ENCODE assay signal across 25 cellular contexts in the genomic region with DNA sequence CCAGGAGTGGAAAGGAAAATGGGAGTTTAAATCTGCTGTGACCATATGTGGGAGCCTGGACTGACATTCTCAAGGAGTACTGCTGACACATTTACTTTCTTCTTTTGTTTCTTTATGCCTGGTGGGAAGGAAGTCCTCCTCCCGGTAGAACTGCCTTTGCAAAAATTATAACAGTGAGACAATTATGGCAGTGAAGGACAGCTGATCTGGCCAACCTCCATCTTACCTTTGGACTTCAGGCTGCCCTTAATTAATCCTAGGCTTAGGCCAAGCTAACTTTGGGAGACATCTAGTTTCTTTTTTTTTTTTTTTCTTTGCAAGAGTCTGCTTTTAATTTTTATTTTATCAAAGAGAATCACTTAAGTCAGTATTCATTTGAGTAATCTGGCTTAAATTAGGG.
"Had no signal": no experiment of that assay in that cellular context is flagged by ENCODE, and none has a peak within 500 bp of the region (broad histone marks: within the 10 kb centered on the region; RNA-seq: fewer than 3 reads in every experiment).

No MANE protein-coding gene starts in this region.

- H3K27me3 ChIP-seq: breast epithelium, hepatocyte, left lung, testis, vagina had no signal

- H3K4me3 Mint-ChIP-seq: central memory CD8-positive, alpha-beta T cell had no signal

- H3K4me2 ChIP-seq: hepatocyte, smooth muscle cell had no signal

- DNase-seq: activated CD4-positive, alpha-beta T cell treated with anti-CD3 and anti-CD28 coated beads, Interleukin-2, amount 50 U/mL, for 1 hour; activated CD8-positive, alpha-beta memory T cell treated with anti-CD3 and anti-CD28 coated beads for 24 hours; activated CD8-positive, alpha-beta memory T cell treated with anti-CD3 and anti-CD28 coated beads, Interleukin-2, amount 50 U/mL, for 48 hours; activated naive CD4-positive, alpha-beta T cell treated with anti-CD3 and anti-CD28 coated beads, Interleukin-2, amount 50 U/mL, for 16 hours; activated T-cell treated with anti-CD3 and anti-CD28 coated beads, Interleukin-2, amount 50 U/mL, for 48 hours; amniotic stem cell; effector memory CD4-positive, alpha-beta T cell; glutamatergic neuron; immature natural killer cell; left lung; naive B cell; stimulated activated CD4-positive, alpha-beta T cell treated with anti-CD3 and anti-CD28 coated beads, Interleukin-15, amount 100 ng/mL, for 24 hours; stimulated activated CD8-positive, alpha-beta memory T cell treated with anti-CD3 and anti-CD28 coated beads, Interleukin-4, amount 100 ng/mL, for 48 hours; stimulated activated naive CD4-positive, alpha-beta T cell; testis; trophoblast cell had no signal

- H3K9me3 Mint-ChIP-seq: central memory CD8-positive, alpha-beta T cell; immature natural killer cell; naive B cell had no signal

- H3K27me3 Mint-ChIP-seq: central memory CD8-positive, alpha-beta T cell; naive B cell had no signal

- H3K36me3 ChIP-seq: breast epithelium, left lung, vagina had no signal

- H3K36me3 Mint-ChIP-seq: immature natural killer cell, naive B cell had no signal

- H3K9me3 ChIP-seq: breast epithelium, left lung, testis, vagina had no signal

- H2AFZ ChIP-seq: hepatocyte had no signal

- H3K4me3 ChIP-seq: breast epithelium, hepatocyte, left lung, lung, smooth muscle cell, testis, vagina had no signal

- ATAC-seq: activated CD4-positive, CD25-positive, alpha-beta regulatory T cell treated with anti-CD3 and anti-CD28 coated beads, Interleukin-2, amount 50 U/mL, for 24 hours; left lung; sciatic nerve had no signal

- H3K79me2 ChIP-seq: hepatocyte had no signal

- H3K27ac ChIP-seq: breast epithelium, hepatocyte, left lung, testis, vagina, VCaP had no signal
